8 cellular contexts compared by ENCODE assay signal in genomic region chr22:29603358-29604191, GRCh38. TPM values are rescaled to one million over a fixed set of nuclear protein-coding genes. Genes with fewer than 3 reads are reported as not detected.
DNase-seq lines count a peak whose midpoint lies in the region; ATAC-seq and TF ChIP-seq lines count a peak whose summit lies in the region.

Gene NF2, plus strand, starts transcription at chr22:29603633. Its CDS starts 366 bp downstream, at chr22:29603999.

- peak within 1 kb of the TSS; percentile 79 for H3K4me2 ChIP-seq in SK-N-SH

- H3K79me2 ChIP-seq in SK-N-SH (ENCODE audit: insufficient read depth) = peaks cover 50% of the 10 kb centered on the region

- H3K9me3 ChIP-seq in SK-N-SH (no peaks in the 10 kb centered on the region), gastroesophageal sphincter (no peaks in the 10 kb centered on the region)

- peaks cover 0 to 3% of the 10 kb centered on the region in 2 experiments for H3K36me3 ChIP-seq in SK-N-SH (replicated peaks in 1 of 2; ENCODE audit: control insufficient read depth in 1 of 2, insufficient read depth in 2 of 2, low read length in 1 of 2)
- no peaks in the 10 kb centered on the region for H3K36me3 ChIP-seq in gastroesophageal sphincter

- WGBS in SK-N-SH (ENCODE audit: low lambda C conversion rate) = under 1% methylated on average over 18 of the region's 84 CpGs
- WGBS in gastroesophageal sphincter (ENCODE audit: low coverage in 1 of 2), 2 donors = 0% methylated on average over 13 to 36 of the region's 84 CpGs

- TF ChIP-seq EP300 in SK-N-SH (IDR thresholded peaks at IDR 0.05; ENCODE audit: borderline replicate concordance in 1 of 2, low read depth in 1 of 2, low read length in 1 of 2) = peak in 1 of 2 experiments; percentile 25; a peak in 1 of 4 replicates
- no peak for TF ChIP-seq EP300 in gastroesophageal sphincter (IDR thresholded peaks at IDR 0.05)

- H3K9ac ChIP-seq in SK-N-SH = peak within 1 kb of the TSS; percentile 83

- H3K27me3 ChIP-seq in SK-N-SH (ENCODE audit: insufficient read depth) (no peaks in the 10 kb centered on the region), gastroesophageal sphincter (no peaks in the 10 kb centered on the region)

- ATAC-seq in HG02571 (IDR thresholded peaks at IDR 0.05; ENCODE audit: unreplicated experiment) (peak; percentile 92), gastroesophageal sphincter (peak; percentile 100)

- H3K27ac ChIP-seq in SK-N-SH (ENCODE audit: low read depth in 2 of 2, low read length in 1 of 2) (peak within 1 kb of the TSS; percentile 73 to 79), gastroesophageal sphincter (peak within 1 kb of the TSS; percentile 87 to 98 (median 94))

- H3K4me1 ChIP-seq in SK-N-SH (ENCODE audit: control insufficient read depth in 1 of 2, insufficient read depth in 2 of 2, low read depth in 1 of 2, low read length in 1 of 2) = peaks cover 3 to 11% of the 10 kb centered on the region in 2 experiments; a peak in 2 of 4 replicates
- peaks cover 0 to 41% (median 4%) of the 10 kb centered on the region in 3 donors for H3K4me1 ChIP-seq in gastroesophageal sphincter

- TF ChIP-seq RAD21 in SK-N-SH (IDR thresholded peaks at IDR 0.05; ENCODE audit: low read length) = no peak

- H3K4me3 ChIP-seq in GM08714 (ENCODE audit: low read length) (peak within 1 kb of the TSS; percentile 79), NB4 (ENCODE audit: low read depth, low read length) (peak within 1 kb of the TSS; percentile 89), SK-N-SH (ENCODE audit: low read depth in 2 of 2, low read length in 1 of 2) (peak within 1 kb of the TSS; percentile 75 to 77), gastroesophageal sphincter (peak within 1 kb of the TSS; percentile 75 to 88)

- TF ChIP-seq CTCF in NB4 (IDR thresholded peaks at IDR 0.05; ENCODE audit: low read depth, low read length) = no peak
- peak; percentile 20; the same call in 1 of the 2 replicates for TF ChIP-seq CTCF in SK-N-SH (IDR thresholded peaks at IDR 0.05)
- peak in 2 of 4 experiments; percentile 30 for TF ChIP-seq CTCF in gastroesophageal sphincter (IDR thresholded peaks at IDR 0.05)

- CTCF ChIA-PET in SK-N-SH (lab: Yijun Ruan, JAX) = interaction anchor here (1.1 to 4.6 kb wide), 5 partner anchors 11 to 682 kb away, joined by 3 to 35 read pairs (median 5); no protein-coding TSS in a partner anchor

- H3F3A ChIP-seq in SK-N-SH (replicated peaks; ENCODE audit: insufficient read depth) = no peaks in the 10 kb centered on the region

- no peaks in the 10 kb centered on the region for H3K9me2 ChIP-seq in SK-N-SH

- H4K20me1 ChIP-seq in SK-N-SH (ENCODE audit: insufficient read depth) = no peaks in the 10 kb centered on the region

- TF ChIP-seq POLR2A in NB4 (IDR thresholded peaks at IDR 0.05; ENCODE audit: extremely low read depth, insufficient read length) = peak; percentile 35
- TF ChIP-seq POLR2A in gastroesophageal sphincter (IDR thresholded peaks at IDR 0.05) = peak; percentile 70 to 75

- DNase-seq in NB4 (ENCODE audit: low read depth) = peak; percentile 99
- DNase-seq in SK-N-SH = peak; percentile 99
- DNase-seq in activated naive CD4-positive, alpha-beta T cell treated with anti-CD3 and anti-CD28 coated beads, Interleukin-2, amount 50 U/mL, for 16 hours = peak; percentile 98
- peak; percentile 98 for DNase-seq in non-pigmented ciliary epithelial cell (ENCODE audit: low read depth)
- DNase-seq in superior temporal gyrus (ENCODE audit: extremely low spot score) = peak; percentile 100

- H2AFZ ChIP-seq in SK-N-SH (ENCODE audit: low read depth) = peak within 1 kb of the TSS; percentile 91

- POLR2A ChIA-PET in SK-N-SH (lab: Yijun Ruan, JAX) = interaction anchor here (1.5 kb wide), 1 partner anchor 50 kb away, joined by 4 read pairs; the partner anchor contains the start of gene THOC5

TF ChIP-seq in SK-N-SH, 30 proteins besides CTCF, POLR2A, EP300 and RAD21:
- TF ChIP-seq MXI1 (IDR thresholded peaks at IDR 0.05; ENCODE audit: low read depth, low read length) (peak; percentile 94), TAF1 (IDR thresholded peaks at IDR 0.05; ENCODE audit: borderline replicate concordance, low read depth, low read length) (peak; percentile 56), FOXM1 (IDR thresholded peaks at IDR 0.05; ENCODE audit: low read depth) (no peak), ZBTB33 (IDR thresholded peaks at IDR 0.05; ENCODE audit: borderline replicate concordance, low read depth) (no peak), NRF1 (IDR thresholded peaks at IDR 0.05; ENCODE audit: low read depth, low read length) (peak; percentile 66), USF1 (IDR thresholded peaks at IDR 0.05; ENCODE audit: borderline replicate concordance, low read depth) (peak; percentile 44; the same call in 1 of the 2 replicates), POLR2AphosphoS5 (IDR thresholded peaks at IDR 0.05; ENCODE audit: low read depth, low read length) (no peak; the same call in 1 of the 2 replicates), RXRA (IDR thresholded peaks at IDR 0.05; ENCODE audit: borderline replicate concordance, low read depth) (no peak), SIN3A (IDR thresholded peaks at IDR 0.05; ENCODE audit: borderline replicate concordance, low read depth, low read length) (peak; percentile 67; the same call in 1 of the 2 replicates), GABPA (IDR thresholded peaks at IDR 0.05; ENCODE audit: low read depth) (peak; percentile 70), MAX (IDR thresholded peaks at IDR 0.05; ENCODE audit: low read depth) (peak; percentile 18; the same call in 1 of the 2 replicates), JUND (IDR thresholded peaks at IDR 0.05) (0 out of 2 replicates have a peak, but pooled peaks have one; percentile 12), RFX5 (IDR thresholded peaks at IDR 0.05; ENCODE audit: low read length) (peak; percentile 92), IRF3 (IDR thresholded peaks at IDR 0.05; ENCODE audit: low read depth, low read length) (peak; percentile 82; the same call in 1 of the 2 replicates), CHD2 (IDR thresholded peaks at IDR 0.05; ENCODE audit: low read length, partially characterized antibody) (peak; percentile 93), TCF12 (IDR thresholded peaks at IDR 0.05) (no peak), YY1 (IDR thresholded peaks at IDR 0.05; ENCODE audit: low read depth) (peak; percentile 53; the same call in 1 of the 2 replicates), GATA2 (CRISPR knock-in tag; IDR thresholded peaks at IDR 0.05) (no peak)

RNA-seq across cellular contexts. Expression of gene NF2, which starts in this region (rescaled TPM):
- 43.8 and 44.1 TPM in 2 replicates for polyA plus RNA-seq in SK-N-SH (2012; rRNA removed)
- 43.2 and 47.6 TPM in 2 replicates for polyA plus RNA-seq in SK-N-SH (2012; cell fraction: cytosol; rRNA removed)
- polyA plus RNA-seq in SK-N-SH (2012; cell fraction: nucleus; rRNA removed) = 25.8 and 32.0 TPM in 2 replicates
- total RNA-seq in gastroesophageal sphincter = 10 to 100 TPM; 39.8 to 61.0 (median 45.1) TPM

Comparison
In these comparisons a context has a peak if more than half of its experiments do, and no peak if none do; other contexts are left out.
1. Peak in every context shown above with its lines: DNase-seq, ATAC-seq, H3K4me3 ChIP-seq and H3K27ac ChIP-seq.